Comparison of ENCODE assay signal across 16 cellular contexts in genomic region chr14:56809262-56810215, GRCh38. TPM values are rescaled to one million over a fixed set of nuclear protein-coding genes. Genes with fewer than 3 reads are reported as not detected.
DNase-seq lines count a peak whose midpoint lies in the region; ATAC-seq and TF ChIP-seq lines count a peak whose summit lies in the region.
"Had no signal": no experiment of that assay in that cellular context is flagged by ENCODE, and none has a peak within 500 bp of the region (broad histone marks: within the 10 kb centered on the region; RNA-seq: fewer than 3 reads in every experiment).

No MANE protein-coding gene starts in this region.

- no peaks in the 10 kb centered on the region for H3K4me1 ChIP-seq in naive thymus-derived CD4-positive, alpha-beta T cell (ENCODE audit: control insufficient read depth in 2 of 2, insufficient read depth in 2 of 2, low read length in 2 of 2)

- peaks cover 5% of the 10 kb centered on the region for H3K9me3 Mint-ChIP-seq in stimulated activated naive CD8-positive, alpha-beta T cell treated with anti-CD3 and anti-CD28 coated beads, Interleukin-15, Interleukin-2, amounts not matched to agents 100 ng/mL and 50 ng/mL, for 24 hours
- H3K9me3 Mint-ChIP-seq in central memory CD8-positive, alpha-beta T cell: no peaks in the 10 kb centered on the region
- peaks cover 0 to 52% (median 14%) of the 10 kb centered on the region in 11 donors for H3K9me3 Mint-ChIP-seq in naive thymus-derived CD4-positive, alpha-beta T cell
- H3K9me3 Mint-ChIP-seq in HFFc6: peaks cover 15% of the 10 kb centered on the region

- CTCF ChIA-PET in naive thymus-derived CD4-positive, alpha-beta T cell (lab: Charles Lee): no interaction called here

- no peak overlapping the region for H3K4me3 ChIP-seq in naive thymus-derived CD4-positive, alpha-beta T cell (ENCODE audit: low read length)
- H3K4me3 ChIP-seq: BLaER1 had no signal

- no peak for TF ChIP-seq CTCF in HFFc6 (IDR thresholded peaks at IDR 0.05)

- H3K27ac ChIP-seq in naive thymus-derived CD4-positive, alpha-beta T cell (ENCODE audit: low read depth, low read length): no peak overlapping the region
- H3K27ac ChIP-seq: BLaER1, Peyer's patch had no signal

- peaks cover 86% of the 10 kb centered on the region for H3K27me3 Mint-ChIP-seq in stimulated activated naive CD8-positive, alpha-beta T cell treated with anti-CD3 and anti-CD28 coated beads, Interleukin-15, Interleukin-2, amounts not matched to agents 100 ng/mL and 50 ng/mL, for 24 hours
- peaks cover 91% of the 10 kb centered on the region for H3K27me3 Mint-ChIP-seq in central memory CD8-positive, alpha-beta T cell
- H3K27me3 Mint-ChIP-seq in naive thymus-derived CD4-positive, alpha-beta T cell: peaks cover 85 to 87% (median 86%) of the 10 kb centered on the region in 5 donors
- H3K27me3 Mint-ChIP-seq in HFFc6 (ENCODE audit: insufficient read depth): peaks cover 52% of the 10 kb centered on the region

- H3K27me3 ChIP-seq in naive thymus-derived CD4-positive, alpha-beta T cell (ENCODE audit: control insufficient read depth in 2 of 2, insufficient read depth in 2 of 2, low read length in 2 of 2): peaks cover 9 to 27% of the 10 kb centered on the region in 2 donors

- H3K36me3 ChIP-seq in naive thymus-derived CD4-positive, alpha-beta T cell (ENCODE audit: control insufficient read depth in 2 of 3, insufficient read depth in 3 of 3, low read length in 3 of 3): no peaks in the 10 kb centered on the region
- H3K36me3 ChIP-seq: BLaER1, Peyer's patch had no signal

- POLR2A ChIA-PET in naive thymus-derived CD4-positive, alpha-beta T cell (lab: Charles Lee): no interaction called here

- no peak for ATAC-seq in stimulated activated naive CD8-positive, alpha-beta T cell treated with anti-CD3 and anti-CD28 coated beads, Interleukin-15, Interleukin-2, amounts not matched to agents 100 U/mL and 50 U/mL, for 24 hours
- ATAC-seq in central memory CD8-positive, alpha-beta T cell (replicated peaks; ENCODE audit: extremely low read depth, poor library complexity, severe bottlenecking): no peak
- no peak for ATAC-seq in naive thymus-derived CD4-positive, alpha-beta T cell
- no peak for ATAC-seq in HG03469 (IDR thresholded peaks at IDR 0.05; ENCODE audit: unreplicated experiment)

- DNase-seq in stimulated activated naive CD8-positive, alpha-beta T cell treated with anti-CD3 and anti-CD28 coated beads, Interleukin-15, Interleukin-2, amounts not matched to agents 100 U/mL and 50 U/mL, for 24 hours: no peak
- no peak for DNase-seq in central memory CD8-positive, alpha-beta T cell (ENCODE audit: low spot score in 2 of 2)
- no peak for DNase-seq in naive thymus-derived CD4-positive, alpha-beta T cell
- DNase-seq in HFFc6 (no peak), EL (no peak), A172 (ENCODE audit: low spot score) (no peak)
- DNase-seq: aorta; effector memory CD4-positive, alpha-beta T cell; NCI-H510A had no signal

- intact Hi-C loops in naive thymus-derived CD4-positive, alpha-beta T cell (cut with micrococcal nuclease): loop anchor here in 1 of 2 donors (10.0 kb wide), 1 partner anchor 255 kb away; no protein-coding TSS in a partner anchor

- peaks cover 31% of the 10 kb centered on the region for H3K4me1 Mint-ChIP-seq in stimulated activated naive CD8-positive, alpha-beta T cell treated with anti-CD3 and anti-CD28 coated beads, Interleukin-15, Interleukin-2, amounts not matched to agents 100 ng/mL and 50 ng/mL, for 24 hours (ENCODE audit: low read depth)
- H3K4me1 Mint-ChIP-seq in central memory CD8-positive, alpha-beta T cell: peaks cover 16% of the 10 kb centered on the region
- H3K4me1 Mint-ChIP-seq in naive thymus-derived CD4-positive, alpha-beta T cell: peaks cover 11 to 49% (median 28%) of the 10 kb centered on the region in 7 donors
- H3K4me1 Mint-ChIP-seq in HFFc6 (ENCODE audit: low read depth): no peaks in the 10 kb centered on the region

- H3K9me3 ChIP-seq in naive thymus-derived CD4-positive, alpha-beta T cell (ENCODE audit: control insufficient read depth in 2 of 3, low read length in 3 of 3): no peaks in the 10 kb centered on the region
- H3K9me3 ChIP-seq: Peyer's patch had no signal

- H3K27ac Mint-ChIP-seq in stimulated activated naive CD8-positive, alpha-beta T cell treated with anti-CD3 and anti-CD28 coated beads, Interleukin-15, Interleukin-2, amounts not matched to agents 100 ng/mL and 50 ng/mL, for 24 hours: peak overlapping the region; percentile 66
- H3K27ac Mint-ChIP-seq in central memory CD8-positive, alpha-beta T cell (ENCODE audit: low read depth): no peak overlapping the region
- peak overlapping the region in 1 of 9 donors; percentile 81 for H3K27ac Mint-ChIP-seq in naive thymus-derived CD4-positive, alpha-beta T cell
- no peak overlapping the region for H3K27ac Mint-ChIP-seq in HFFc6

- peak overlapping the region; percentile 48 for H3K4me3 Mint-ChIP-seq in stimulated activated naive CD8-positive, alpha-beta T cell treated with anti-CD3 and anti-CD28 coated beads, Interleukin-15, Interleukin-2, amounts not matched to agents 100 ng/mL and 50 ng/mL, for 24 hours
- peak overlapping the region; percentile 27 for H3K4me3 Mint-ChIP-seq in central memory CD8-positive, alpha-beta T cell
- peak overlapping the region in 9 of 10 donors; percentile 27 to 63 (median 52) for H3K4me3 Mint-ChIP-seq in naive thymus-derived CD4-positive, alpha-beta T cell
- no peak overlapping the region for H3K4me3 Mint-ChIP-seq in HFFc6

- peaks cover 11% of the 10 kb centered on the region for H3K36me3 Mint-ChIP-seq in stimulated activated naive CD8-positive, alpha-beta T cell treated with anti-CD3 and anti-CD28 coated beads, Interleukin-15, Interleukin-2, amounts not matched to agents 100 ng/mL and 50 ng/mL, for 24 hours (ENCODE audit: low read depth)
- H3K36me3 Mint-ChIP-seq in central memory CD8-positive, alpha-beta T cell (ENCODE audit: insufficient read depth): peaks cover 2% of the 10 kb centered on the region
- H3K36me3 Mint-ChIP-seq in naive thymus-derived CD4-positive, alpha-beta T cell: peaks cover 4 to 15% (median 10%) of the 10 kb centered on the region in 5 donors
- H3K36me3 Mint-ChIP-seq in HFFc6 (ENCODE audit: low read depth): peaks cover 7% of the 10 kb centered on the region

RNA-seq across cellular contexts. Expression of gene OTX2, which starts 0.7 kb away (rescaled TPM):
- total RNA-seq in naive thymus-derived CD4-positive, alpha-beta T cell: not detected
- not detected for polyA plus RNA-seq in naive thymus-derived CD4-positive, alpha-beta T cell
- not detected for total RNA-seq in HFFc6 (2021; fragmentation: NEBNext Ultra II Directional; extraction: Animal tissue kit (Norgen Biotek cat#: 25700))
- not detected in 2 replicates for total RNA-seq in A172 (2014; rRNA removed; shearing (Covaris generic))
- total RNA-seq: aorta; glomerular endothelial cell; mesenteric fat pad; Peyer's patch; T-helper 2 cell treated with Interferon-gamma antibody and Interleukin-4, amounts not matched to agents 100 ng/mL and 5 ng/mL, for 36 hours had no signal
- polyA plus RNA-seq: aorta had no signal
